In genomic region chr5:120655828-120656435, GRCh38 we compare ENCODE assay signal across 10 cellular contexts.
A peak's percentile ranks its signal among the peaks of the same experiment; 100 is the strongest.
DNase-seq lines count a peak whose midpoint lies in the region; TF ChIP-seq lines count a peak whose summit lies in the region.
"Had no signal": no experiment of that assay in that cellular context is flagged by ENCODE, and none has a peak within 500 bp of the region (broad histone marks: within the 10 kb centered on the region; RNA-seq: fewer than 3 reads in every experiment).

No MANE protein-coding gene starts in this region.

- H3K4me3 Mint-ChIP-seq in HFFc6, result no peak overlapping the region

- peaks cover 32% of the 10 kb centered on the region for H3K4me1 Mint-ChIP-seq in HFFc6 (ENCODE audit: low read depth)

- H3K4me3 ChIP-seq in esophagus squamous epithelium, result no peak overlapping the region

- intact Hi-C loops in esophagus squamous epithelium (cut with DNase I), result no loop called here

- no peaks in the 10 kb centered on the region for H3K4me1 ChIP-seq in esophagus squamous epithelium

- no peak for TF ChIP-seq POLR2A in esophagus squamous epithelium (IDR thresholded peaks at IDR 0.05)

- H3K27me3 ChIP-seq in esophagus squamous epithelium, result no peaks in the 10 kb centered on the region

- TF ChIP-seq CTCF in HFFc6 (IDR thresholded peaks at IDR 0.05) (peak; percentile 79), esophagus squamous epithelium (IDR thresholded peaks at IDR 0.05) (peak in 5 of 6 experiments; percentile 20 to 55 (median 39))

- H3K36me3 Mint-ChIP-seq in HFFc6 (ENCODE audit: low read depth), result peaks cover 25% of the 10 kb centered on the region

- H3K9me3 Mint-ChIP-seq in HFFc6, result no peaks in the 10 kb centered on the region

- H3K36me3 ChIP-seq in esophagus squamous epithelium, result no peaks in the 10 kb centered on the region

- WGBS in esophagus squamous epithelium, 2 donors, result 43 to 51% methylated on average over 5 of the region's 5 CpGs

- H3K27ac Mint-ChIP-seq in HFFc6, result no peak overlapping the region

- DNase-seq in stimulated activated CD4-positive, alpha-beta T cell treated with anti-CD3 and anti-CD28 coated beads, Interleukin-1b, Interleukin-23, amount 100 ng/mL, for 48 hours, result peak; percentile 1
- no peak for DNase-seq in stimulated activated CD4-positive, alpha-beta T cell treated with anti-CD3 and anti-CD28 coated beads, Interleukin-2, amount 100 ng/mL, for 48 hours
- DNase-seq in HFFc6, result peak; percentile 18
- DNase-seq in NCI-H526 (lab: John Stamatoyannopoulos, UW), result peak; percentile 14 to 66
- no peak for DNase-seq in esophagus squamous epithelium (lab: John Stamatoyannopoulos, UW)
- DNase-seq in renal cortical epithelial cell (ENCODE audit: low read depth), result peak; percentile 28
- no peak for DNase-seq in activated gamma-delta T cell treated with Interleukin-2 at 50 U/mL for 16 hours
- no peak for DNase-seq in GM03348 (ENCODE audit: low spot score)

- no peaks in the 10 kb centered on the region for H3K9me3 ChIP-seq in esophagus squamous epithelium

- no peak overlapping the region for H3K27ac ChIP-seq in esophagus squamous epithelium
- H3K27ac ChIP-seq: epithelial cell of prostate, HL-60 had no signal

- no peaks in the 10 kb centered on the region; the same call in 1 of the 2 replicates for H3K27me3 Mint-ChIP-seq in HFFc6 (ENCODE audit: insufficient read depth)

Comparison
In these comparisons a context has a peak if more than half of its experiments do, and no peak if none do; other contexts are left out.
1. DNase-seq: peak in stimulated activated CD4-positive, alpha-beta T cell treated with anti-CD3 and anti-CD28 coated beads, Interleukin-1b, Interleukin-23, amount 100 ng/mL, for 48 hours (single experiment), HFFc6 (single experiment), NCI-H526 (2 of 2) and renal cortical epithelial cell (single experiment); none in stimulated activated CD4-positive, alpha-beta T cell treated with anti-CD3 and anti-CD28 coated beads, Interleukin-2, amount 100 ng/mL, for 48 hours (0 of 2), esophagus squamous epithelium (single experiment), activated gamma-delta T cell treated with Interleukin-2 at 50 U/mL for 16 hours (single experiment) and GM03348 (single experiment).